8 cellular contexts compared by ENCODE assay signal in genomic region chr17:7004398-7005253, GRCh38. TPM values are rescaled to one million over a fixed set of nuclear protein-coding genes. Genes with fewer than 3 reads are reported as not detected.
DNase-seq lines count a peak whose midpoint lies in the region; ATAC-seq and TF ChIP-seq lines count a peak whose summit lies in the region.

No MANE protein-coding gene starts in this region.

- H3K4me3 ChIP-seq in gastrocnemius medialis = no peak overlapping the region

- no peaks in the 10 kb centered on the region for H3K9me3 ChIP-seq in gastrocnemius medialis

- CTCF ChIA-PET in activated naive CD4-positive, alpha-beta T cell treated with anti-CD3 and anti-CD28 coated beads, Interleukin-2, amount 10 ng/mL, durations not matched to agents 7 days and 5 days (lab: Charles Lee) = interaction anchor here (0.8 to 10.6 kb wide), 22 partner anchors 9 to 532 kb away, joined by 3 to 214 read pairs (median 4); partner anchors contain the start of genes ALOX12, BCL6B and SLC16A13

- no peak for TF ChIP-seq POLR2A in gastrocnemius medialis (IDR thresholded peaks at IDR 0.05)

- H3K27me3 Mint-ChIP-seq in activated naive CD4-positive, alpha-beta T cell treated with anti-CD3 and anti-CD28 coated beads, Interleukin-2, amount 10 ng/mL, durations not matched to agents 7 days and 5 days = no peaks in the 10 kb centered on the region

- peaks cover 21% of the 10 kb centered on the region for H3K4me1 Mint-ChIP-seq in activated naive CD4-positive, alpha-beta T cell treated with anti-CD3 and anti-CD28 coated beads, Interleukin-2, amount 10 ng/mL, durations not matched to agents 7 days and 5 days

- H3K36me3 Mint-ChIP-seq in activated naive CD4-positive, alpha-beta T cell treated with anti-CD3 and anti-CD28 coated beads, Interleukin-2, amount 10 ng/mL, durations not matched to agents 7 days and 5 days = peaks cover 41% of the 10 kb centered on the region

- H3K27ac ChIP-seq in gastrocnemius medialis = no peak overlapping the region

- H3K36me3 ChIP-seq in gastrocnemius medialis = peaks cover 0 to 32% of the 10 kb centered on the region in 2 donors

- no peaks in the 10 kb centered on the region for H3K27me3 ChIP-seq in gastrocnemius medialis

- peak; percentile 33 to 49 for DNase-seq in activated CD4-positive, alpha-beta T cell treated with anti-CD3 and anti-CD28 coated beads for 4 hours
- no peak for DNase-seq in activated CD4-positive, alpha-beta T cell treated with anti-CD3 and anti-CD28 coated beads for 1 hour
- DNase-seq in HS-27A (ENCODE audit: low read depth) (peak; percentile 38), NCI-H69 (lab: John Stamatoyannopoulos, UW) (peak; percentile 66), left cardiac atrium (no peak), gastrocnemius medialis (no peak)
- DNase-seq in activated naive CD4-positive, alpha-beta T cell treated with anti-CD3 and anti-CD28 coated beads, Interleukin-2, amount 10 ng/mL, durations not matched to agents 7 days and 5 days = peak; percentile 42

- ATAC-seq in left cardiac atrium = peak; percentile 67 to 75
- ATAC-seq in gastrocnemius medialis = peak; percentile 39 to 80
- no peak for ATAC-seq in HG03342 (IDR thresholded peaks at IDR 0.05; ENCODE audit: unreplicated experiment)

- intact Hi-C loops in left cardiac atrium (cut with DNase I) = loop anchor here in 1 of 2 donors (5.0 kb wide), 1 partner anchor 92 kb away; no protein-coding TSS in a partner anchor
- intact Hi-C loops in gastrocnemius medialis (cut with DNase I; ENCODE audit: low total_unique reads) = loop anchor here (1.0 to 5.0 kb wide), 2 partner anchors 90 to 337 kb away; no protein-coding TSS in a partner anchor

- peak overlapping the region; percentile 16 for H3K27ac Mint-ChIP-seq in activated naive CD4-positive, alpha-beta T cell treated with anti-CD3 and anti-CD28 coated beads, Interleukin-2, amount 10 ng/mL, durations not matched to agents 7 days and 5 days

- in situ Hi-C loops in gastrocnemius medialis (cut with MboI; ENCODE audit: low sequenced_read_pairs in 4 of 4) = loop anchor here (5.0 to 25.0 kb wide), 3 partner anchors 92 to 367 kb away; partner anchors contain the start of genes C17orf100 (in 3 of the 4), MED31 (in 3 of the 4), KIAA0753 (in 1 of the 4) and TXNDC17 (in 1 of the 4)

- no peaks in the 10 kb centered on the region for H3K9me3 Mint-ChIP-seq in activated naive CD4-positive, alpha-beta T cell treated with anti-CD3 and anti-CD28 coated beads, Interleukin-2, amount 10 ng/mL, durations not matched to agents 7 days and 5 days

- H3K4me3 Mint-ChIP-seq in activated naive CD4-positive, alpha-beta T cell treated with anti-CD3 and anti-CD28 coated beads, Interleukin-2, amount 10 ng/mL, durations not matched to agents 7 days and 5 days = no peak overlapping the region

- H3K4me1 ChIP-seq in gastrocnemius medialis = no peaks in the 10 kb centered on the region

- peak; percentile 42 to 74 (median 65) for TF ChIP-seq CTCF in gastrocnemius medialis (IDR thresholded peaks at IDR 0.05 in 4 of 5, conservative IDR thresholded peaks at IDR 0.05 in 1 of 5)

RNA-seq across cellular contexts. Expression of gene RNASEK, which starts 7.8 kb away (rescaled TPM):
- total RNA-seq in left cardiac atrium = 100 to 1,000 TPM; 174 to 198 TPM
- total RNA-seq in gastrocnemius medialis = 100 to 1,000 TPM; 181 to 201 (median 190) TPM

RNA-seq across cellular contexts. Expression of gene ALOX12, which starts 8.8 kb away (rescaled TPM):
- total RNA-seq in left cardiac atrium (under 1 TPM in 1 of 2 donors, not detected in 1; 0.21 TPM), gastrocnemius medialis (not detected)

RNA-seq across cellular contexts. Expression of gene BCL6B, which starts 18.2 kb away (rescaled TPM):
- total RNA-seq in left cardiac atrium (10 to 100 TPM; 14.1 to 19.8 TPM), gastrocnemius medialis (1 to 10 TPM; 1.2 to 3.9 (median 2.1) TPM)

RNA-seq across cellular contexts. Expression of gene SLC16A13, which starts 31.2 kb away (rescaled TPM):
- total RNA-seq in left cardiac atrium (1 to 10 TPM; 1.2 to 1.8 TPM), gastrocnemius medialis (under 1 TPM in 2 of 4 donors, not detected in 2; 0.36 to 0.49 TPM)

RNA-seq across cellular contexts. Expression of gene SLC16A11, which starts 39.3 kb away (rescaled TPM):
- total RNA-seq in left cardiac atrium (1 to 10 TPM; 2.5 to 3.5 TPM), gastrocnemius medialis (under 1 TPM in 2 of 4 donors, not detected in 2; 0.31 to 0.78 TPM)

Comparison
In these comparisons a context has a peak if more than half of its experiments do, and no peak if none do; other contexts are left out.
1. DNase-seq: peak in activated CD4-positive, alpha-beta T cell treated with anti-CD3 and anti-CD28 coated beads for 4 hours (2 of 2), HS-27A (single experiment), NCI-H69 (single experiment) and activated naive CD4-positive, alpha-beta T cell treated with anti-CD3 and anti-CD28 coated beads, Interleukin-2, amount 10 ng/mL, durations not matched to agents 7 days and 5 days (single experiment); none in activated CD4-positive, alpha-beta T cell treated with anti-CD3 and anti-CD28 coated beads for 1 hour (single experiment), left cardiac atrium (single experiment) and gastrocnemius medialis (0 of 2).